In genomic region chr5:14342306-14342705, GRCh38 we compare ENCODE assay signal across 9 cellular contexts.
DNase-seq lines count a peak whose midpoint lies in the region; ATAC-seq and TF ChIP-seq lines count a peak whose summit lies in the region.
"Had no signal": no experiment of that assay in that cellular context is flagged by ENCODE, and none has a peak within 500 bp of the region (broad histone marks: within the 10 kb centered on the region; RNA-seq: fewer than 3 reads in every experiment).

No MANE protein-coding gene starts in this region.

- H3K27me3 ChIP-seq in OCI-LY3 (ENCODE audit: low read depth, low read length) (peaks cover 5% of the 10 kb centered on the region; the same call in 1 of the 2 replicates), WERI-Rb-1 (ENCODE audit: insufficient read depth, low read depth, severe bottlenecking) (no peaks in the 10 kb centered on the region), esophagus squamous epithelium (no peaks in the 10 kb centered on the region)

- intact Hi-C loops in esophagus squamous epithelium (cut with DNase I) = no loop called here

- H3K36me3 ChIP-seq in OCI-LY3 (replicated peaks; ENCODE audit: low read depth, low read length) (no peaks in the 10 kb centered on the region), WERI-Rb-1 (peaks cover 12% of the 10 kb centered on the region), esophagus squamous epithelium (peaks cover 0 to 53% (median 0%) of the 10 kb centered on the region in 3 donors)
- H3K36me3 ChIP-seq: thoracic aorta had no signal

- 44 to 64% methylated on average over 3 of the region's 3 CpGs for whole genome bisulfite sequencing in esophagus squamous epithelium, 2 donors

- DNase-seq in naive B cell (peak; percentile 39), NCI-H1417 (lab: John Stamatoyannopoulos, UW) (no peak), pons (ENCODE audit: low spot score) (no peak), WERI-Rb-1 (no peak), esophagus squamous epithelium (lab: John Stamatoyannopoulos, UW) (no peak)

- H3K4me3 ChIP-seq in OCI-LY3 (ENCODE audit: low read length) (peak overlapping the region; percentile 33; the same call in 1 of the 2 replicates), WERI-Rb-1 (ENCODE audit: low read depth, low read length) (no peak overlapping the region), esophagus squamous epithelium (no peak overlapping the region)
- H3K4me3 ChIP-seq: thoracic aorta had no signal

- H3K36me3 Mint-ChIP-seq in naive B cell = peaks cover 10 to 23% of the 10 kb centered on the region in 2 donors

- H3K4me2 ChIP-seq in OCI-LY3 (ENCODE audit: low read length) = peak overlapping the region; percentile 62

- no peak for TF ChIP-seq POLR2A in esophagus squamous epithelium (IDR thresholded peaks at IDR 0.05)

- peak overlapping the region; percentile 81; the same call in 1 of the 2 replicates for H2AFZ ChIP-seq in OCI-LY3 (ENCODE audit: low read depth, low read length)

- peak overlapping the region; percentile 21; the same call in 1 of the 2 replicates for H3K9ac ChIP-seq in OCI-LY3 (ENCODE audit: low read length)

- H3K4me3 Mint-ChIP-seq in naive B cell = peak overlapping the region; percentile 24 to 89 (median 66)

- H3K27ac Mint-ChIP-seq in naive B cell = peak overlapping the region; percentile 27 to 93 (median 74)

- H3K9me3 ChIP-seq in OCI-LY3 (ENCODE audit: insufficient read depth, low read length) (no peaks in the 10 kb centered on the region), WERI-Rb-1 (ENCODE audit: severe bottlenecking) (no peaks in the 10 kb centered on the region), esophagus squamous epithelium (no peaks in the 10 kb centered on the region)
- H3K9me3 ChIP-seq: thoracic aorta had no signal

- H3K79me2 ChIP-seq in OCI-LY3 (ENCODE audit: low read length) = no peaks in the 10 kb centered on the region

- ATAC-seq in GM18870 (IDR thresholded peaks at IDR 0.05; ENCODE audit: unreplicated experiment) (peak; percentile 98), HG02588 (IDR thresholded peaks at IDR 0.05; ENCODE audit: unreplicated experiment) (peak; percentile 96), naive B cell (ENCODE audit: low read depth in 2 of 2) (peak; percentile 93 to 94)

- H3K27ac ChIP-seq in OCI-LY3 (ENCODE audit: low read length) (no peak overlapping the region), WERI-Rb-1 (no peak overlapping the region), esophagus squamous epithelium (no peak overlapping the region)

- no peaks in the 10 kb centered on the region for H4K20me1 ChIP-seq in OCI-LY3 (ENCODE audit: insufficient read depth, low read length)

- H3K9me3 Mint-ChIP-seq in naive B cell = no peaks in the 10 kb centered on the region

- no peaks in the 10 kb centered on the region for H3K27me3 Mint-ChIP-seq in naive B cell

- H3K4me1 ChIP-seq in OCI-LY3 (ENCODE audit: low read length) (peaks cover 15% of the 10 kb centered on the region), esophagus squamous epithelium (peaks cover 0 to 11% (median 6%) of the 10 kb centered on the region in 3 donors)

- H3K4me1 Mint-ChIP-seq in naive B cell = peaks cover 40 to 43% (median 40%) of the 10 kb centered on the region in 3 donors

- TF ChIP-seq CTCF in OCI-LY3 (IDR thresholded peaks at IDR 0.05; ENCODE audit: low read depth, low read length) = no peak
- no peak for TF ChIP-seq CTCF in WERI-Rb-1 (IDR thresholded peaks at IDR 0.05; ENCODE audit: low read depth, low read length)
- no peak for TF ChIP-seq CTCF in esophagus squamous epithelium (IDR thresholded peaks at IDR 0.05)
